In the genomic region with DNA sequence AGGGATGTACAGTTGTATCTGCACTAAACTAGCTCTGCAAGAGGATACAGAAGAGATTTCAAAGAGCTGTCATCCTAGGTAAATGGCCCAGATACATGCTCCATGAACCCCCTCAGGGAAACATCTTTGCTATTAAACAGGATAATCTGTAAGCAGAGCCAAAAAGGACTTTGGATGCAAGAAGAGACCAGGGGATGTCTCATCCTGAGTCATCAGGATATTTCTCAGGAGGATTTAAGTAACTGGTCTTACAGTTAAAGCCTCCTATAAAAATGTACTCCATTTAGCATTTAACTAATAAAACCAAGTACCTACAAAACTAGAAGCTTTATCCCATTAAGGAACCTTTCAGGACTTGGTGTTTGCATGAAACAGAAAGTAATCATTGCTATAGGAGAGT, we compare ENCODE assay signal across 14 cellular contexts. TPM values are rescaled to one million over a fixed set of nuclear protein-coding genes. Genes with fewer than 3 reads are reported as not detected.
DNase-seq lines count a peak whose midpoint lies in the region; ATAC-seq and TF ChIP-seq lines count a peak whose summit lies in the region.
"Had no signal": no experiment of that assay in that cellular context is flagged by ENCODE, and none has a peak within 500 bp of the region (broad histone marks: within the 10 kb centered on the region; RNA-seq: fewer than 3 reads in every experiment).

No MANE protein-coding gene starts in this region.

- POLR2A ChIA-PET in IMR-90 (lab: Charles Lee; ENCODE audit: unreplicated experiment), result no interaction called here

- H3K18ac ChIP-seq in IMR-90 (ENCODE audit: low read depth, low read length) (no peak overlapping the region; the same call in 1 of the 2 replicates), mesenchymal stem cell (ENCODE audit: low read depth in 1 of 2, low read length in 2 of 2) (no peak overlapping the region)

- H3K36me3 ChIP-seq in IMR-90 (ENCODE audit: control insufficient read depth, insufficient read depth, low read length), result no peaks in the 10 kb centered on the region
- no peaks in the 10 kb centered on the region for H3K36me3 ChIP-seq in mesenchymal stem cell (ENCODE audit: control insufficient read depth in 1 of 2, insufficient read depth in 2 of 2, low read depth in 1 of 2, low read length in 2 of 2)
- no peaks in the 10 kb centered on the region for H3K36me3 ChIP-seq in lower lobe of right lung

- no peak overlapping the region for H2BK12ac ChIP-seq in mesenchymal stem cell (ENCODE audit: low read length in 2 of 2)

- no peaks in the 10 kb centered on the region for H4K20me1 ChIP-seq in IMR-90 (ENCODE audit: insufficient read depth, low read length)

- H4K8ac ChIP-seq in IMR-90 (ENCODE audit: low read depth in 2 of 2, low read length in 2 of 2), result no peak overlapping the region
- no peak overlapping the region for H4K8ac ChIP-seq in mesenchymal stem cell (ENCODE audit: low read length)

- H3K23ac ChIP-seq in IMR-90 (ENCODE audit: low read depth, low read length) (no peak overlapping the region), mesenchymal stem cell (ENCODE audit: low read length in 2 of 2) (no peak overlapping the region)

- H2AK5ac ChIP-seq in IMR-90 (ENCODE audit: low read depth, low read length) (no peak overlapping the region), mesenchymal stem cell (ENCODE audit: low read length, severe bottlenecking) (no peak overlapping the region)

- H3K4me1 ChIP-seq in IMR-90 (ENCODE audit: control insufficient read depth, insufficient read depth, low read length), result peaks cover 10% of the 10 kb centered on the region
- peaks cover 6% of the 10 kb centered on the region for H3K4me1 ChIP-seq in mesenchymal stem cell (ENCODE audit: control insufficient read depth, insufficient read depth, low read depth, low read length)
- peaks cover 22% of the 10 kb centered on the region for H3K4me1 ChIP-seq in lower lobe of right lung

- no peak for TF ChIP-seq RAD21 in IMR-90 (IDR thresholded peaks at IDR 0.05; ENCODE audit: low read length)

- H3K14ac ChIP-seq in IMR-90 (replicated peaks; ENCODE audit: low read depth, low read length), result no peak overlapping the region
- H3K14ac ChIP-seq in mesenchymal stem cell (ENCODE audit: low read length in 2 of 2), result no peak overlapping the region

- ATAC-seq in IMR-90 (ENCODE audit: low read depth) (peak; percentile 71), lower lobe of right lung (no peak)
- ATAC-seq: activated CD8-positive, alpha-beta memory T cell treated with anti-CD3 and anti-CD28 coated beads, Interleukin-2, amount 10 ng/mL, durations not matched to agents 7 days and 5 days had no signal

- intact Hi-C loops in IMR-90 (cut with micrococcal nuclease) (loop anchor here (5.0 kb wide), 1 partner anchor 36 kb away; no protein-coding TSS in a partner anchor), lower lobe of right lung (cut with DNase I) (no loop called here)

- H3K4me3 ChIP-seq in IMR-90 (ENCODE audit: insufficient read depth, low read depth, low read length) (no peak overlapping the region), cardiac fibroblast (replicated peaks in 1 of 2; ENCODE audit: low read depth in 2 of 2, low read length in 2 of 2) (no peak overlapping the region), mesenchymal stem cell (ENCODE audit: insufficient read depth in 1 of 2, low read depth in 1 of 2, low read length in 2 of 2) (no peak overlapping the region), lower lobe of right lung (no peak overlapping the region)
- H3K4me3 ChIP-seq: testis had no signal

- peak; percentile 63 for DNase-seq in ACHN
- DNase-seq in IMR-90, result peak; percentile 94
- peak; percentile 60 to 91 for DNase-seq in cardiac fibroblast (ENCODE audit: low read depth in 2 of 2)
- peak; percentile 79 for DNase-seq in mesenchymal stem cell
- no peak for DNase-seq in lower lobe of right lung
- DNase-seq in T-helper 9 cell, result no peak
- no peak for DNase-seq in activated T-cell treated with anti-CD3 and anti-CD28 coated beads, Interleukin-2, amount 50 U/mL, for 1 hour
- DNase-seq in DMS79 treated with DMSO at 0.1 percent for 48 hours (lab: John Stamatoyannopoulos, UW), result no peak
- DNase-seq: activated CD8-positive, alpha-beta memory T cell treated with anti-CD3 and anti-CD28 coated beads, Interleukin-2, amount 10 ng/mL, durations not matched to agents 7 days and 5 days; activated naive CD8-positive, alpha-beta T cell treated with anti-CD3 and anti-CD28 coated beads, Interleukin-2, amount 10 ng/mL, durations not matched to agents 7 days and 5 days; effector CD8-positive, alpha-beta T cell; GDM1; NCI-H1694; testis had no signal

- no peak overlapping the region; the same call in 1 of the 2 replicates for H4K5ac ChIP-seq in IMR-90 (ENCODE audit: low read depth, low read length)

- no TSS peak for BruUV-seq in IMR-90 (replicated peaks; lab: Mats Ljungman, UMichigan)

- H2BK20ac ChIP-seq in IMR-90 (ENCODE audit: low read depth, low read length), result no peak overlapping the region

- peaks cover 6% of the 10 kb centered on the region for H3K9me1 ChIP-seq in IMR-90 (ENCODE audit: insufficient read depth, low read length)

- H2AK9ac ChIP-seq in IMR-90 (replicated peaks; ENCODE audit: low read depth, low read length, poor library complexity), result no peak overlapping the region

- H3K56ac ChIP-seq in IMR-90 (ENCODE audit: extremely low read depth, insufficient read depth, low read length), result no peak overlapping the region

- CTCF ChIA-PET in IMR-90 (lab: Yijun Ruan, JAX), result interaction anchor here (0.5 to 1.0 kb wide), 2 partner anchors 9 to 1044 kb away, joined by 3 read pairs; no protein-coding TSS in a partner anchor

- no peak overlapping the region for H3K27ac ChIP-seq in IMR-90 (ENCODE audit: insufficient read depth, low read length)
- peak overlapping the region; percentile 68 for H3K27ac ChIP-seq in mesenchymal stem cell (ENCODE audit: low read length, poor library complexity, severe bottlenecking)
- no peak overlapping the region for H3K27ac ChIP-seq in lower lobe of right lung
- H3K27ac ChIP-seq: testis had no signal

- H2BK5ac ChIP-seq in IMR-90 (ENCODE audit: low read depth, low read length, poor library complexity, severe bottlenecking), result peak overlapping the region; percentile 58
- H2BK5ac ChIP-seq in mesenchymal stem cell (ENCODE audit: low read depth, low read length, poor library complexity, severe bottlenecking), result no peak overlapping the region

- H2BK120ac ChIP-seq in IMR-90 (ENCODE audit: low read depth, low read length) (no peak overlapping the region), mesenchymal stem cell (ENCODE audit: low read depth, low read length) (no peak overlapping the region)

- H3K79me1 ChIP-seq in IMR-90 (ENCODE audit: low read depth in 1 of 2, low read length in 2 of 2), result no peaks in the 10 kb centered on the region
- no peaks in the 10 kb centered on the region for H3K79me1 ChIP-seq in mesenchymal stem cell (replicated peaks; ENCODE audit: low read length, poor library complexity, severe bottlenecking)

- no peak overlapping the region for H4K91ac ChIP-seq in IMR-90 (ENCODE audit: insufficient read depth, low read depth, low read length)
- H4K91ac ChIP-seq in mesenchymal stem cell (ENCODE audit: low read length), result no peak overlapping the region

- no peaks in the 10 kb centered on the region for H3K27me3 ChIP-seq in IMR-90 (ENCODE audit: control insufficient read depth, insufficient read depth, low read length)
- no peaks in the 10 kb centered on the region for H3K27me3 ChIP-seq in mesenchymal stem cell (ENCODE audit: control insufficient read depth in 1 of 2, insufficient read depth in 1 of 2, low read length in 2 of 2)
- no peaks in the 10 kb centered on the region for H3K27me3 ChIP-seq in lower lobe of right lung (ENCODE audit: low read depth)
- H3K27me3 ChIP-seq: testis had no signal

- H3K4ac ChIP-seq in IMR-90 (ENCODE audit: low read depth, low read length) (no peak overlapping the region), mesenchymal stem cell (ENCODE audit: low read depth in 1 of 2, low read length in 2 of 2) (no peak overlapping the region)

- in situ Hi-C loops in ACHN (cut with HindIII; ENCODE audit: low pct_ligation_motif_present, low pct_unique_long_range_greater_than_20kb, low sequenced_read_pairs), result no loop called here
- in situ Hi-C loops in IMR-90 (cut with MboI; ENCODE audit: low sequenced_read_pairs), result no loop called here

- TF ChIP-seq CTCF in IMR-90 (conservative IDR thresholded peaks at IDR 0.05; ENCODE audit: low read depth, low read length) (no peak), cardiac fibroblast (IDR thresholded peaks at IDR 0.05; ENCODE audit: low read depth, low read length) (no peak), lower lobe of right lung (IDR thresholded peaks at IDR 0.05) (no peak)

- dilution Hi-C loops in IMR-90 (cut with HindIII; ENCODE audit: low sequenced_read_pairs, unreplicated experiment), result no loop called here

- H3K9ac ChIP-seq in IMR-90 (ENCODE audit: low read depth, low read length) (no peak overlapping the region), mesenchymal stem cell (ENCODE audit: low read length) (peak overlapping the region; percentile 33)

- no peak overlapping the region for H2AFZ ChIP-seq in IMR-90 (replicated peaks; ENCODE audit: low read length, poor library complexity)
- H2AFZ ChIP-seq in mesenchymal stem cell (ENCODE audit: low read depth, low read length), result no peak overlapping the region

- H3K4me2 ChIP-seq in IMR-90 (ENCODE audit: low read depth, low read length), result 0 out of 2 replicates have a peak overlapping the region, but pooled peaks have one; percentile 61
- no peak overlapping the region for H3K4me2 ChIP-seq in mesenchymal stem cell (ENCODE audit: low read length, poor library complexity, severe bottlenecking)

- H2BK15ac ChIP-seq in IMR-90 (ENCODE audit: low read depth, low read length) (no peak overlapping the region), mesenchymal stem cell (ENCODE audit: low read depth, poor library complexity, severe bottlenecking) (no peak overlapping the region)

- no peak for TF ChIP-seq POLR2A in IMR-90 (IDR thresholded peaks at IDR 0.05; ENCODE audit: low read depth, low read length)

- H3K9me3 ChIP-seq in IMR-90 (ENCODE audit: control insufficient read depth, insufficient read depth, low read length) (no peaks in the 10 kb centered on the region), mesenchymal stem cell (ENCODE audit: control insufficient read depth, low read length) (no peaks in the 10 kb centered on the region), lower lobe of right lung (no peaks in the 10 kb centered on the region)
- H3K9me3 ChIP-seq: testis had no signal

TF ChIP-seq in IMR-90, 13 proteins besides CTCF, POLR2A, EP300 and RAD21 (continues in another document):
- TF ChIP-seq CEBPB (IDR thresholded peaks at IDR 0.05; ENCODE audit: low read depth, low read length) (peak; percentile 54; the same call in 1 of the 2 replicates), MAZ (IDR thresholded peaks at IDR 0.05; ENCODE audit: borderline replicate concordance, low read depth, low read length) (no peak), RFX5 (IDR thresholded peaks at IDR 0.05; ENCODE audit: low read depth, low read length) (no peak), FOS (IDR thresholded peaks at IDR 0.05; ENCODE audit: low read depth, low read length) (peak; percentile 84)

RNA-seq across cellular contexts. Expression of a gene that starts 48.2 kb away (rescaled TPM):
- 27.2 and 28.7 TPM in 2 replicates for total RNA-seq in IMR-90 (2012; rRNA removed)
- 8.0 and 10.6 TPM in 2 replicates for polyA plus RNA-seq in IMR-90 (2012; rRNA removed)
- 2.4 and 2.9 TPM in 2 replicates for polyA plus RNA-seq in IMR-90 (2012; cell fraction: cytosol; rRNA removed)
- 4.0 and 19.6 TPM in 2 replicates for polyA plus RNA-seq in IMR-90 (2012; cell fraction: nucleus; rRNA removed; ENCODE audit: low replicate concordance)
- 17.0 TPM for polyA plus RNA-seq in mesenchymal stem cell (2013, experiment 1 of 2)
- polyA plus RNA-seq in mesenchymal stem cell (2013, experiment 2 of 2), result 17.5 TPM
- 33.6 TPM for total RNA-seq in lower lobe of right lung

Comparison
In these comparisons a context has a peak if more than half of its experiments do, and no peak if none do; other contexts are left out.
1. DNase-seq: peak in ACHN (single experiment), IMR-90 (single experiment), cardiac fibroblast (2 of 2) and mesenchymal stem cell (single experiment); none in lower lobe of right lung (single experiment), T-helper 9 cell (single experiment), activated T-cell treated with anti-CD3 and anti-CD28 coated beads, Interleukin-2, amount 50 U/mL, for 1 hour (single experiment) and DMS79 treated with DMSO at 0.1 percent for 48 hours (single experiment).